ENCODE assay signal across 32 cellular contexts in the genomic region with DNA sequence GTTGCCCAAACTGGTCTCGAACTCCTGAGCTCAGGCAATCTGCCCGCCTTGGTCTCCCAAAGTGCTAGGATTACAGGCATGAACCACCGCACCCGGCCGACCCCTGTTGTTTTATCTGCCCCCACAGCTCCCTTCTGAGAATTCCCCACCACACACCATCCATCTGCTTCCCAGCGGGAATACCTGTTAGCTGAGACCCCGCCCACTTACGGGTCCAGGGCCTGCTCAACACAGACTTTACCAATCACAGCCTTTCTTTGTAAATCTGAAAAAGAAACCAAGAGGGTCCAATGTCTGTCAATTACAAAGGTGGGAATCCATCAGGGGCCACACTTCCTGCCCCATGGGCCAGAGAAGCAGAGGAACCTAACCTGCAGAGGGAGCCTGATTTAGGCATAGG.
"Had no signal": no experiment of that assay in that cellular context is flagged by ENCODE, and none has a peak within 500 bp of the region (broad histone marks: within the 10 kb centered on the region; RNA-seq: fewer than 3 reads in every experiment).

No MANE protein-coding gene starts in this region.

- DNase-seq: activated CD4-positive, alpha-beta memory T cell treated with anti-CD3 and anti-CD28 coated beads, Interleukin-2, amount 10 ng/mL, durations not matched to agents 7 days and 5 days; activated CD4-positive, alpha-beta T cell treated with anti-CD3 and anti-CD28 coated beads for 1 hour; activated CD4-positive, alpha-beta T cell treated with anti-CD3 and anti-CD28 coated beads for 48 hours; activated CD4-positive, CD25-positive, alpha-beta regulatory T cell; activated CD8-positive, alpha-beta memory T cell treated with anti-CD3 and anti-CD28 coated beads for 24 hours; activated CD8-positive, alpha-beta memory T cell treated with anti-CD3 and anti-CD28 coated beads, Interleukin-2, amount 10 ng/mL, durations not matched to agents 7 days and 5 days; activated CD8-positive, alpha-beta memory T cell treated with anti-CD3 and anti-CD28 coated beads, Interleukin-2, amount 50 U/mL, for 48 hours; activated gamma-delta T cell; activated naive CD4-positive, alpha-beta T cell treated with anti-CD3 and anti-CD28 coated beads for 36 hours; activated T-cell treated with anti-CD3 and anti-CD28 coated beads, Interleukin-2, amount 50 U/mL, for 48 hours; adrenal gland; body of pancreas; Karpas-422; NCI-H1048; NCI-H1105 treated with DMSO at 0.1 percent for 48 hours; NCI-H1436; NCI-H1694; NCI-H2029; NCI-H2107; NCI-H226; NCI-H446 treated with DMSO at 0.1 percent for 48 hours; NCI-H524; PC-3; SW 1271; T-helper 1 cell; T-helper 2 cell; T-helper 9 cell had no signal

- H3K4me3 ChIP-seq: adrenal gland, body of pancreas, breast epithelium had no signal

- H3K4me1 ChIP-seq: adrenal gland, body of pancreas, breast epithelium had no signal

- H3K27ac ChIP-seq: adrenal gland, body of pancreas, breast epithelium, RWPE1, VCaP had no signal

- H3K9me3 Mint-ChIP-seq: activated CD4-positive, alpha-beta memory T cell treated with anti-CD3 and anti-CD28 coated beads, Interleukin-2, amount 10 ng/mL, durations not matched to agents 7 days and 5 days; activated naive CD4-positive, alpha-beta T cell treated with anti-CD3 and anti-CD28 coated beads for 36 hours; activated naive CD4-positive, alpha-beta T cell treated with anti-CD3 and anti-CD28 coated beads, Interleukin-2, amount 50 U/mL, for 72 hours had no signal

- H3K36me3 Mint-ChIP-seq: activated CD8-positive, alpha-beta memory T cell treated with anti-CD3 and anti-CD28 coated beads, Interleukin-2, amount 10 ng/mL, durations not matched to agents 7 days and 5 days; activated naive CD4-positive, alpha-beta T cell treated with anti-CD3 and anti-CD28 coated beads, Interleukin-2, amount 50 U/mL, for 72 hours had no signal

- H3K4me1 Mint-ChIP-seq: activated CD4-positive, alpha-beta memory T cell treated with anti-CD3 and anti-CD28 coated beads, Interleukin-2, amount 10 ng/mL, durations not matched to agents 7 days and 5 days; activated CD8-positive, alpha-beta memory T cell treated with anti-CD3 and anti-CD28 coated beads, Interleukin-2, amount 10 ng/mL, durations not matched to agents 7 days and 5 days had no signal

- H3K9me3 ChIP-seq: adrenal gland, body of pancreas, breast epithelium had no signal

- H3K27me3 ChIP-seq: adrenal gland, body of pancreas, breast epithelium had no signal

- H3K4me3 Mint-ChIP-seq: activated CD4-positive, alpha-beta memory T cell treated with anti-CD3 and anti-CD28 coated beads, Interleukin-2, amount 10 ng/mL, durations not matched to agents 7 days and 5 days; activated CD8-positive, alpha-beta memory T cell treated with anti-CD3 and anti-CD28 coated beads, Interleukin-2, amount 10 ng/mL, durations not matched to agents 7 days and 5 days; activated naive CD4-positive, alpha-beta T cell treated with anti-CD3 and anti-CD28 coated beads for 36 hours had no signal

- H3K27ac Mint-ChIP-seq: activated CD4-positive, alpha-beta memory T cell treated with anti-CD3 and anti-CD28 coated beads, Interleukin-2, amount 10 ng/mL, durations not matched to agents 7 days and 5 days; activated CD8-positive, alpha-beta memory T cell treated with anti-CD3 and anti-CD28 coated beads, Interleukin-2, amount 10 ng/mL, durations not matched to agents 7 days and 5 days; activated naive CD4-positive, alpha-beta T cell treated with anti-CD3 and anti-CD28 coated beads for 36 hours; activated naive CD4-positive, alpha-beta T cell treated with anti-CD3 and anti-CD28 coated beads, Interleukin-2, amount 50 U/mL, for 72 hours had no signal

- H3K36me3 ChIP-seq: adrenal gland, breast epithelium had no signal

- ATAC-seq: activated CD8-positive, alpha-beta memory T cell treated with anti-CD3 and anti-CD28 coated beads, Interleukin-2, amount 10 ng/mL, durations not matched to agents 7 days and 5 days; activated naive CD4-positive, alpha-beta T cell treated with anti-CD3 and anti-CD28 coated beads, Interleukin-2, amount 50 U/mL, for 72 hours; body of pancreas; PC-3; Right ventricle myocardium inferior had no signal
